24 cellular contexts compared by ENCODE assay signal in the genomic region with DNA sequence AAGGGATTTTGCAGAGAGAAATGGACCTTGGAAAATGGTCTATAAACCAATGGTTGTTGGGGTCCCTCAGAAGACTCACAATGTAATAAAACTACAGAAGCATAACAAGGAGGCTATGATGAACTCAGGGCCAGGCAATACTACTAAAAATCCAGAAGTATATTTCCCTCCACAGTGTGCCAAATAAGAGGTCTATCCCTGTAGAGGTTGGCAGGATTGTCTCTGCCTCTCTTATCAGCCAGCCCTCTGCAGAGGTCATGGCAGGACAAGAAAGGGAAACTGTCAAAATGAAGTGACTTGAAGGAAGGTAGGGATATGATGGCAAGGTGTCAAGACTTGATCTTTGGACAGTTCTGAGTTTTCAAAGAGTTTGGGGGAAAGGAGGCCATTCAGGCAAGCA.
"Had no signal": no experiment of that assay in that cellular context is flagged by ENCODE, and none has a peak within 500 bp of the region (broad histone marks: within the 10 kb centered on the region; RNA-seq: fewer than 3 reads in every experiment).

No MANE protein-coding gene starts in this region.

- H3K4me3 ChIP-seq: heart right ventricle, lung, vagina had no signal

- ATAC-seq: activated naive CD4-positive, alpha-beta T cell treated with anti-CD3 and anti-CD28 coated beads, Interleukin-2, amount 50 U/mL, for 72 hours; activated T-helper 17 cell treated with anti-CD3 and anti-CD28 coated beads, Interleukin-2, amount 50 U/mL, for 72 hours; sciatic nerve; stimulated activated effector memory CD8-positive, alpha-beta T cell treated with anti-CD3 and anti-CD28 coated beads, Interleukin-12 subunit alpha, Interleukin-12 subunit beta, amount 100 ng/mL, for 72 hours; stimulated activated naive CD8-positive, alpha-beta T cell treated with anti-CD3 and anti-CD28 coated beads, Interleukin-15, amount 100 ng/mL, for 72 hours had no signal

- H3K27ac Mint-ChIP-seq: activated naive CD4-positive, alpha-beta T cell treated with anti-CD3 and anti-CD28 coated beads, Interleukin-2, amount 50 U/mL, for 72 hours; activated T-cell treated with anti-CD3 and anti-CD28 coated beads, Interleukin-2, amount 50 U/mL, for 24 hours; activated T-helper 17 cell treated with anti-CD3 and anti-CD28 coated beads, Interleukin-2, amount 50 U/mL, for 72 hours; stimulated activated effector memory CD8-positive, alpha-beta T cell treated with anti-CD3 and anti-CD28 coated beads, Interleukin-12 subunit alpha, Interleukin-12 subunit beta, amount 100 ng/mL, for 72 hours; stimulated activated naive CD8-positive, alpha-beta T cell treated with anti-CD3 and anti-CD28 coated beads, Interleukin-15, amount 100 ng/mL, for 72 hours; type B pancreatic cell had no signal

- H3K27me3 Mint-ChIP-seq: type B pancreatic cell had no signal

- H3K27me3 ChIP-seq: heart right ventricle, vagina had no signal

- H3K4me1 ChIP-seq: vagina had no signal

- H3K27ac ChIP-seq: heart right ventricle, vagina, WERI-Rb-1 had no signal

- H3K9me3 Mint-ChIP-seq: activated naive CD4-positive, alpha-beta T cell treated with anti-CD3 and anti-CD28 coated beads, Interleukin-2, amount 50 U/mL, for 72 hours; activated T-cell treated with anti-CD3 and anti-CD28 coated beads, Interleukin-2, amount 50 U/mL, for 24 hours; activated T-helper 17 cell treated with anti-CD3 and anti-CD28 coated beads, Interleukin-2, amount 50 U/mL, for 72 hours; endodermal cell; nephron; stimulated activated effector memory CD8-positive, alpha-beta T cell treated with anti-CD3 and anti-CD28 coated beads, Interleukin-12 subunit alpha, Interleukin-12 subunit beta, amount 100 ng/mL, for 72 hours; stimulated activated naive CD8-positive, alpha-beta T cell treated with anti-CD3 and anti-CD28 coated beads, Interleukin-15, amount 100 ng/mL, for 72 hours; type B pancreatic cell had no signal

- H3K4me1 Mint-ChIP-seq: activated T-helper 17 cell treated with anti-CD3 and anti-CD28 coated beads, Interleukin-2, amount 50 U/mL, for 72 hours; stimulated activated effector memory CD8-positive, alpha-beta T cell treated with anti-CD3 and anti-CD28 coated beads, Interleukin-12 subunit alpha, Interleukin-12 subunit beta, amount 100 ng/mL, for 72 hours; stimulated activated naive CD8-positive, alpha-beta T cell treated with anti-CD3 and anti-CD28 coated beads, Interleukin-15, amount 100 ng/mL, for 72 hours had no signal

- H3K9me3 ChIP-seq: heart right ventricle, vagina had no signal

- H3K36me3 Mint-ChIP-seq: activated naive CD4-positive, alpha-beta T cell treated with anti-CD3 and anti-CD28 coated beads, Interleukin-2, amount 50 U/mL, for 72 hours; stimulated activated effector memory CD8-positive, alpha-beta T cell treated with anti-CD3 and anti-CD28 coated beads, Interleukin-12 subunit alpha, Interleukin-12 subunit beta, amount 100 ng/mL, for 72 hours; type B pancreatic cell had no signal

- H3K4me3 Mint-ChIP-seq: activated T-cell treated with anti-CD3 and anti-CD28 coated beads, Interleukin-2, amount 50 U/mL, for 24 hours; activated T-helper 17 cell treated with anti-CD3 and anti-CD28 coated beads, Interleukin-2, amount 50 U/mL, for 72 hours; endodermal cell; nephron; stimulated activated effector memory CD8-positive, alpha-beta T cell treated with anti-CD3 and anti-CD28 coated beads, Interleukin-12 subunit alpha, Interleukin-12 subunit beta, amount 100 ng/mL, for 72 hours; stimulated activated naive CD8-positive, alpha-beta T cell treated with anti-CD3 and anti-CD28 coated beads, Interleukin-15, amount 100 ng/mL, for 72 hours; type B pancreatic cell had no signal

- H3K36me3 ChIP-seq: heart right ventricle, vagina, WERI-Rb-1 had no signal

- DNase-seq: activated CD4-positive, alpha-beta T cell treated with anti-CD3 and anti-CD28 coated beads for 1 hour; activated CD4-positive, alpha-beta T cell treated with anti-CD3 and anti-CD28 coated beads, Interleukin-2, amount 50 U/mL, for 1 hour; activated CD8-positive, alpha-beta memory T cell treated with anti-CD3 and anti-CD28 coated beads, Interleukin-2, amount 50 U/mL, for 4 hours; activated T-cell treated with anti-CD3 and anti-CD28 coated beads, Interleukin-2, amount 50 U/mL, for 24 hours; aorta; cortex of kidney; endodermal cell; heart right ventricle; kidney; midbrain; occipital lobe; small intestine; stimulated activated CD4-positive, alpha-beta T cell treated with anti-CD3 and anti-CD28 coated beads, Interleukin-2, amount 100 ng/mL, for 24 hours; stimulated activated naive CD8-positive, alpha-beta T cell treated with anti-CD3 and anti-CD28 coated beads, Interleukin-15, amount 100 ng/mL, for 72 hours; T-helper 1 cell; WERI-Rb-1 had no signal
